In genomic region chr11:49995559-49995958, GRCh38 we compare ENCODE assay signal across 8 cellular contexts. TPM values are rescaled to one million over a fixed set of nuclear protein-coding genes. Genes with fewer than 3 reads are reported as not detected.
A peak's percentile ranks its signal among the peaks of the same experiment; 100 is the strongest.
DNase-seq lines count a peak whose midpoint lies in the region; ATAC-seq and TF ChIP-seq lines count a peak whose summit lies in the region.

No MANE protein-coding gene starts in this region.

- TF ChIP-seq CTCF in IMR-90 (conservative IDR thresholded peaks at IDR 0.05; ENCODE audit: low read depth, low read length) (peak; percentile 39), OCI-LY7 (conservative IDR thresholded peaks at IDR 0.05; ENCODE audit: low read length) (peak; percentile 88), osteoblast (IDR thresholded peaks at IDR 0.05; ENCODE audit: extremely low read depth, low read depth, low read length) (peak; percentile 51)

- H3K23ac ChIP-seq in IMR-90 (ENCODE audit: low read depth, low read length), result no peak overlapping the region

- intact Hi-C loops in IMR-90 (cut with micrococcal nuclease) (loop anchor here (5.0 kb wide), 1 partner anchor 1823 kb away; no protein-coding TSS in a partner anchor), OCI-LY7 (cut with micrococcal nuclease; ENCODE audit: unreplicated experiment) (loop anchor here (1.0 to 10.0 kb wide), 2 partner anchors 771 to 1687 kb away; no protein-coding TSS in a partner anchor)
- intact Hi-C loops in activated T-helper 1 cell treated with anti-CD3 and anti-CD28 coated beads, Interleukin-12 subunit alpha, Interleukin-12 subunit beta, Interleukin-2, Interleukin-4 antibody, amounts not matched to agents 30 ng/mL and 10 ng/mL and 1 ng/mL, durations not matched to agents 14 hours and 24 hours and 36 hours (cut with micrococcal nuclease), result loop anchor here (5.0 to 10.0 kb wide), 2 partner anchors 1688 to 1821 kb away; partner anchors contain the start of gene OR4S1

- POLR2A ChIA-PET in IMR-90 (lab: Charles Lee; ENCODE audit: unreplicated experiment), result no interaction called here
- POLR2A ChIA-PET in OCI-LY7 (lab: Charles Lee), result no interaction called here

- H3K27ac Mint-ChIP-seq in activated T-helper 1 cell treated with anti-CD3 and anti-CD28 coated beads, Interleukin-12 subunit alpha, Interleukin-12 subunit beta, Interleukin-2, Interleukin-4 antibody, amounts not matched to agents 30 ng/mL and 10 ng/mL and 1 ng/mL, durations not matched to agents 14 hours and 24 hours and 36 hours, result no peak overlapping the region

- no peaks in the 10 kb centered on the region for H3K79me2 ChIP-seq in OCI-LY7 (ENCODE audit: insufficient read depth, low read depth, low read length)
- no peaks in the 10 kb centered on the region for H3K79me2 ChIP-seq in osteoblast (ENCODE audit: insufficient read depth, low read length)

- TF ChIP-seq POLR2A in IMR-90 (IDR thresholded peaks at IDR 0.05; ENCODE audit: low read depth, low read length), result no peak

- H3K4me2 ChIP-seq in IMR-90 (ENCODE audit: low read depth, low read length) (no peak overlapping the region), OCI-LY7 (ENCODE audit: low read length) (no peak overlapping the region), osteoblast (ENCODE audit: insufficient read depth, low read length) (no peak overlapping the region)

- no peaks in the 10 kb centered on the region for H3K4me1 ChIP-seq in IMR-90 (ENCODE audit: control insufficient read depth, insufficient read depth, low read length)
- no peaks in the 10 kb centered on the region for H3K4me1 ChIP-seq in OCI-LY7 (ENCODE audit: insufficient read depth, low read length, poor library complexity, severe bottlenecking)
- no peaks in the 10 kb centered on the region for H3K4me1 ChIP-seq in osteoblast (ENCODE audit: insufficient read depth, low read length)

- H2BK15ac ChIP-seq in IMR-90 (ENCODE audit: low read depth, low read length), result no peak overlapping the region

- H4K5ac ChIP-seq in IMR-90 (ENCODE audit: low read depth, low read length), result no peak overlapping the region

- H4K8ac ChIP-seq in IMR-90 (ENCODE audit: low read depth in 2 of 2, low read length in 2 of 2), result no peak overlapping the region

- no peak overlapping the region for H3K27ac ChIP-seq in IMR-90 (ENCODE audit: insufficient read depth, low read length)
- H3K27ac ChIP-seq in OCI-LY7 (ENCODE audit: low read depth, low read length, poor library complexity, severe bottlenecking), result no peak overlapping the region
- no peak overlapping the region for H3K27ac ChIP-seq in osteoblast (ENCODE audit: low read depth, low read length)

- TF ChIP-seq RAD21 in IMR-90 (IDR thresholded peaks at IDR 0.05; ENCODE audit: low read length), result peak; percentile 48

- no peak overlapping the region for H2BK5ac ChIP-seq in IMR-90 (ENCODE audit: low read depth, low read length, poor library complexity, severe bottlenecking)

- no peak overlapping the region for H2AK5ac ChIP-seq in IMR-90 (ENCODE audit: low read depth, low read length)

- no peak overlapping the region for H3K9ac ChIP-seq in IMR-90 (ENCODE audit: low read depth, low read length)

- H3K56ac ChIP-seq in IMR-90 (ENCODE audit: extremely low read depth, insufficient read depth, low read length), result no peak overlapping the region

- H3K9me1 ChIP-seq in IMR-90 (ENCODE audit: insufficient read depth, low read length), result no peaks in the 10 kb centered on the region

- H4K91ac ChIP-seq in IMR-90 (ENCODE audit: insufficient read depth, low read depth, low read length), result no peak overlapping the region

- H2BK20ac ChIP-seq in IMR-90 (ENCODE audit: low read depth, low read length), result no peak overlapping the region

- no TSS peak for BruUV-seq in IMR-90 (replicated peaks; lab: Mats Ljungman, UMichigan)
- no TSS peak for BruUV-seq in OCI-LY7 (replicated peaks; lab: Mats Ljungman, UMichigan)

- no peak overlapping the region for H3K4me3 ChIP-seq in IMR-90 (ENCODE audit: insufficient read depth, low read depth, low read length)
- H3K4me3 ChIP-seq in OCI-LY7 (ENCODE audit: low read depth, low read length, poor library complexity, severe bottlenecking), result no peak overlapping the region
- H3K4me3 ChIP-seq in osteoblast (ENCODE audit: insufficient read depth, low read length), result no peak overlapping the region

- H3K18ac ChIP-seq in IMR-90 (ENCODE audit: low read depth, low read length), result no peak overlapping the region

- no peaks in the 10 kb centered on the region for H3K4me1 Mint-ChIP-seq in activated T-helper 1 cell treated with anti-CD3 and anti-CD28 coated beads, Interleukin-12 subunit alpha, Interleukin-12 subunit beta, Interleukin-2, Interleukin-4 antibody, amounts not matched to agents 30 ng/mL and 10 ng/mL and 1 ng/mL, durations not matched to agents 14 hours and 24 hours and 36 hours (ENCODE audit: low read depth)

- H3K36me3 Mint-ChIP-seq in activated T-helper 1 cell treated with anti-CD3 and anti-CD28 coated beads, Interleukin-12 subunit alpha, Interleukin-12 subunit beta, Interleukin-2, Interleukin-4 antibody, amounts not matched to agents 30 ng/mL and 10 ng/mL and 1 ng/mL, durations not matched to agents 14 hours and 24 hours and 36 hours (ENCODE audit: low read depth), result no peaks in the 10 kb centered on the region

- no peak overlapping the region for H3K14ac ChIP-seq in IMR-90 (replicated peaks; ENCODE audit: low read depth, low read length)

- in situ Hi-C loops in IMR-90 (cut with MboI; ENCODE audit: low sequenced_read_pairs), result no loop called here

- ATAC-seq in IMR-90 (ENCODE audit: low read depth) (no peak), HG02588 (IDR thresholded peaks at IDR 0.05; ENCODE audit: unreplicated experiment) (no peak)

- H3K4ac ChIP-seq in IMR-90 (ENCODE audit: low read depth, low read length), result no peak overlapping the region

- H3K27me3 ChIP-seq in IMR-90 (ENCODE audit: control insufficient read depth, insufficient read depth, low read length) (no peaks in the 10 kb centered on the region), osteoblast (ENCODE audit: insufficient read depth, low read length) (no peaks in the 10 kb centered on the region)

- no peaks in the 10 kb centered on the region for H3K9me2 ChIP-seq in OCI-LY7 (ENCODE audit: insufficient read depth, low read length)

- H2BK120ac ChIP-seq in IMR-90 (ENCODE audit: low read depth, low read length), result no peak overlapping the region

- H3K9me3 ChIP-seq in IMR-90 (ENCODE audit: control insufficient read depth, insufficient read depth, low read length) (peaks cover 5% of the 10 kb centered on the region), OCI-LY7 (ENCODE audit: low read length) (no peaks in the 10 kb centered on the region), osteoblast (ENCODE audit: low read depth, low read length) (no peaks in the 10 kb centered on the region)

- H2AFZ ChIP-seq in IMR-90 (replicated peaks; ENCODE audit: low read length, poor library complexity) (no peak overlapping the region), OCI-LY7 (ENCODE audit: low read length) (no peak overlapping the region), osteoblast (ENCODE audit: low read length) (no peak overlapping the region)

- no peaks in the 10 kb centered on the region for H3K27me3 Mint-ChIP-seq in activated T-helper 1 cell treated with anti-CD3 and anti-CD28 coated beads, Interleukin-12 subunit alpha, Interleukin-12 subunit beta, Interleukin-2, Interleukin-4 antibody, amounts not matched to agents 30 ng/mL and 10 ng/mL and 1 ng/mL, durations not matched to agents 14 hours and 24 hours and 36 hours (ENCODE audit: insufficient read depth)

- H2AK9ac ChIP-seq in IMR-90 (replicated peaks; ENCODE audit: low read depth, low read length, poor library complexity), result no peak overlapping the region

- H4K20me1 ChIP-seq in IMR-90 (ENCODE audit: insufficient read depth, low read length), result no peaks in the 10 kb centered on the region
- no peaks in the 10 kb centered on the region for H4K20me1 ChIP-seq in OCI-LY7 (ENCODE audit: insufficient read depth, low read length)
- H4K20me1 ChIP-seq in osteoblast (ENCODE audit: insufficient read depth, low read length), result no peaks in the 10 kb centered on the region

- no peaks in the 10 kb centered on the region for H3K36me3 ChIP-seq in IMR-90 (ENCODE audit: control insufficient read depth, insufficient read depth, low read length)
- no peaks in the 10 kb centered on the region for H3K36me3 ChIP-seq in OCI-LY7 (ENCODE audit: insufficient read depth, low read length)
- H3K36me3 ChIP-seq in osteoblast (ENCODE audit: insufficient read depth, low read length), result no peaks in the 10 kb centered on the region

- CTCF ChIA-PET in IMR-90 (lab: Yijun Ruan, JAX), result no interaction called here
- CTCF ChIA-PET in OCI-LY7 (lab: Charles Lee; ENCODE audit: unreplicated experiment), result interaction anchor here (0.6 kb wide), 1 partner anchor 48 kb away, joined by 10 read pairs; no protein-coding TSS in a partner anchor

- dilution Hi-C loops in IMR-90 (cut with HindIII; ENCODE audit: low sequenced_read_pairs, unreplicated experiment), result no loop called here

- no peak overlapping the region for H3K4me3 Mint-ChIP-seq in activated T-helper 1 cell treated with anti-CD3 and anti-CD28 coated beads, Interleukin-12 subunit alpha, Interleukin-12 subunit beta, Interleukin-2, Interleukin-4 antibody, amounts not matched to agents 30 ng/mL and 10 ng/mL and 1 ng/mL, durations not matched to agents 14 hours and 24 hours and 36 hours

- H3K9me3 Mint-ChIP-seq in activated T-helper 1 cell treated with anti-CD3 and anti-CD28 coated beads, Interleukin-12 subunit alpha, Interleukin-12 subunit beta, Interleukin-2, Interleukin-4 antibody, amounts not matched to agents 30 ng/mL and 10 ng/mL and 1 ng/mL, durations not matched to agents 14 hours and 24 hours and 36 hours, result no peaks in the 10 kb centered on the region

- no CpG with 5 or more reads among the region's 6 CpGs for WGBS in IMR-90 (ENCODE audit: extremely low coverage in 2 of 2, insufficient read length in 1 of 2), 2 experiments

- DNase-seq in activated CD4-positive, alpha-beta T cell treated with anti-CD3 and anti-CD28 coated beads for 4 hours, result peak; percentile 1 to 6
- DNase-seq in activated CD4-positive, alpha-beta T cell treated with anti-CD3 and anti-CD28 coated beads, Interleukin-2, amount 50 U/mL, for 1 hour, result no peak
- DNase-seq in IMR-90 (peak; percentile 50), OCI-LY7 (ENCODE audit: low spot score) (peak; percentile 80), dermis blood vessel endothelial cell (peak; percentile 75), osteoblast (ENCODE audit: insufficient read length, low spot score, missing footprints) (no peak)
- DNase-seq in activated T-helper 1 cell treated with anti-CD3 and anti-CD28 coated beads, Interleukin-12 subunit alpha, Interleukin-12 subunit beta, Interleukin-2, Interleukin-4 antibody, amounts not matched to agents 30 ng/mL and 10 ng/mL and 1 ng/mL, durations not matched to agents 14 hours and 24 hours and 36 hours (ENCODE audit: low spot score), result no peak

- no peaks in the 10 kb centered on the region for H3K79me1 ChIP-seq in IMR-90 (ENCODE audit: low read depth in 1 of 2, low read length in 2 of 2)

RNA-seq across cellular contexts. Expression of gene OR4C12, which starts 13.2 kb away (rescaled TPM):
- not detected in 2 replicates for total RNA-seq in IMR-90 (2012; rRNA removed)
- not detected in 2 replicates for polyA plus RNA-seq in IMR-90 (2012; rRNA removed)
- polyA plus RNA-seq in IMR-90 (2012; cell fraction: cytosol; rRNA removed), result not detected in 2 replicates
- polyA plus RNA-seq in IMR-90 (2012; cell fraction: nucleus; rRNA removed; ENCODE audit: low replicate concordance), result not detected in 2 replicates
- total RNA-seq in OCI-LY7 (2014; rRNA removed; shearing (Covaris generic)), result not detected in 2 replicates
- not detected in 2 replicates for total RNA-seq in OCI-LY7 (2022)
- not detected in 2 replicates for total RNA-seq in dermis blood vessel endothelial cell
- not detected in 2 replicates for total RNA-seq in osteoblast
- not detected in 2 replicates for total RNA-seq in activated T-helper 1 cell treated with anti-CD3 and anti-CD28 coated beads, Interleukin-12 subunit alpha, Interleukin-12 subunit beta, Interleukin-2, Interleukin-4 antibody, amounts not matched to agents 30 ng/mL and 10 ng/mL and 1 ng/mL, durations not matched to agents 14 hours and 24 hours and 36 hours

RNA-seq across cellular contexts. Expression of gene OR4C45, which starts 37.1 kb away (rescaled TPM):
- total RNA-seq in IMR-90 (2012; rRNA removed) (not detected in 2 replicates), OCI-LY7 (2022) (not detected in 2 replicates), dermis blood vessel endothelial cell (not detected in 2 replicates), osteoblast (not detected in 2 replicates)
- polyA plus RNA-seq in IMR-90 (2012; rRNA removed), result not detected in 2 replicates
- polyA plus RNA-seq in IMR-90 (2012; cell fraction: cytosol; rRNA removed), result not detected in 2 replicates
- polyA plus RNA-seq in IMR-90 (2012; cell fraction: nucleus; rRNA removed; ENCODE audit: low replicate concordance), result not detected in 2 replicates
- not detected in 2 replicates for total RNA-seq in OCI-LY7 (2014; rRNA removed; shearing (Covaris generic))
- total RNA-seq in activated T-helper 1 cell treated with anti-CD3 and anti-CD28 coated beads, Interleukin-12 subunit alpha, Interleukin-12 subunit beta, Interleukin-2, Interleukin-4 antibody, amounts not matched to agents 30 ng/mL and 10 ng/mL and 1 ng/mL, durations not matched to agents 14 hours and 24 hours and 36 hours, result not detected in 2 replicates

RNA-seq across cellular contexts. Expression of gene OR4C13, which starts 43.4 kb away (rescaled TPM):
- total RNA-seq in IMR-90 (2012; rRNA removed), result not detected in 2 replicates
- not detected in 2 replicates for polyA plus RNA-seq in IMR-90 (2012; rRNA removed)
- polyA plus RNA-seq in IMR-90 (2012; cell fraction: cytosol; rRNA removed), result not detected in 2 replicates
- polyA plus RNA-seq in IMR-90 (2012; cell fraction: nucleus; rRNA removed; ENCODE audit: low replicate concordance), result not detected in 2 replicates
- not detected in 2 replicates for total RNA-seq in OCI-LY7 (2014; rRNA removed; shearing (Covaris generic))
- not detected in 2 replicates for total RNA-seq in OCI-LY7 (2022)
- not detected in 2 replicates for total RNA-seq in dermis blood vessel endothelial cell
- not detected in 2 replicates for total RNA-seq in osteoblast
- not detected in 2 replicates for total RNA-seq in activated T-helper 1 cell treated with anti-CD3 and anti-CD28 coated beads, Interleukin-12 subunit alpha, Interleukin-12 subunit beta, Interleukin-2, Interleukin-4 antibody, amounts not matched to agents 30 ng/mL and 10 ng/mL and 1 ng/mL, durations not matched to agents 14 hours and 24 hours and 36 hours

Comparison
In these comparisons a context has a peak if more than half of its experiments do, and no peak if none do; other contexts are left out.
1. DNase-seq: peak in activated CD4-positive, alpha-beta T cell treated with anti-CD3 and anti-CD28 coated beads for 4 hours (2 of 2), IMR-90 (single experiment), OCI-LY7 (single experiment) and dermis blood vessel endothelial cell (single experiment); none in activated CD4-positive, alpha-beta T cell treated with anti-CD3 and anti-CD28 coated beads, Interleukin-2, amount 50 U/mL, for 1 hour (single experiment), osteoblast (single experiment) and activated T-helper 1 cell treated with anti-CD3 and anti-CD28 coated beads, Interleukin-12 subunit alpha, Interleukin-12 subunit beta, Interleukin-2, Interleukin-4 antibody, amounts not matched to agents 30 ng/mL and 10 ng/mL and 1 ng/mL, durations not matched to agents 14 hours and 24 hours and 36 hours (single experiment).
2. Peak in every context shown above with its lines, with median percentiles within 50 percentile points of each other: CTCF ChIP-seq.